13 cellular contexts compared by ENCODE assay signal in genomic region chr16:70751593-70751992, GRCh38. TPM values are rescaled to one million over a fixed set of nuclear protein-coding genes. Genes with fewer than 3 reads are reported as not detected.
DNase-seq lines count a peak whose midpoint lies in the region; ATAC-seq and TF ChIP-seq lines count a peak whose summit lies in the region.
"Had no signal": no experiment of that assay in that cellular context is flagged by ENCODE, and none has a peak within 500 bp of the region (broad histone marks: within the 10 kb centered on the region; RNA-seq: fewer than 3 reads in every experiment).

No MANE protein-coding gene starts in this region.

- H3K27me3 ChIP-seq in left ventricle myocardium inferior (ENCODE audit: low read depth) (no peaks in the 10 kb centered on the region), esophagus muscularis mucosa (no peaks in the 10 kb centered on the region), osteoblast (ENCODE audit: insufficient read depth, low read length) (no peaks in the 10 kb centered on the region), uterus (no peaks in the 10 kb centered on the region)

- no peaks in the 10 kb centered on the region for H3K9me3 ChIP-seq in left ventricle myocardium inferior (replicated peaks)
- H3K9me3 ChIP-seq in esophagus muscularis mucosa = no peaks in the 10 kb centered on the region
- no peaks in the 10 kb centered on the region for H3K9me3 ChIP-seq in osteoblast (ENCODE audit: low read depth, low read length)
- H3K9me3 ChIP-seq in uterus = no peaks in the 10 kb centered on the region
- no peaks in the 10 kb centered on the region for H3K9me3 ChIP-seq in OCI-LY7 (ENCODE audit: low read length)

- no TSS peak for BruUV-seq in OCI-LY7 (replicated peaks; lab: Mats Ljungman, UMichigan)

- H3K9me2 ChIP-seq in OCI-LY7 (ENCODE audit: insufficient read depth, low read length) = no peaks in the 10 kb centered on the region

- intact Hi-C loops in left ventricle myocardium inferior (cut with micrococcal nuclease) = no loop called here
- intact Hi-C loops in left ventricle myocardium superior (cut with micrococcal nuclease) = no loop called here
- intact Hi-C loops in esophagus muscularis mucosa (cut with DNase I) = no loop called here
- intact Hi-C loops in uterus (cut with DNase I; ENCODE audit: low total_unique reads) = no loop called here
- intact Hi-C loops in OCI-LY7 (cut with micrococcal nuclease; ENCODE audit: unreplicated experiment) = no loop called here

- POLR2A ChIA-PET in OCI-LY7 (lab: Charles Lee) = interaction anchor here (0.7 kb wide), 1 partner anchor 12 kb away, joined by 3 read pairs; no protein-coding TSS in a partner anchor

- no peak for ATAC-seq in left ventricle myocardium superior
- ATAC-seq in stimulated activated naive CD8-positive, alpha-beta T cell treated with anti-CD3 and anti-CD28 coated beads, Interleukin-15, Interleukin-2, amounts not matched to agents 100 U/mL and 50 U/mL, for 24 hours = no peak
- ATAC-seq in GM21825 (IDR thresholded peaks at IDR 0.05; ENCODE audit: unreplicated experiment) = no peak
- ATAC-seq: naive thymus-derived CD4-positive, alpha-beta T cell had no signal

- H3K4me2 ChIP-seq in osteoblast (ENCODE audit: insufficient read depth, low read length) = peak overlapping the region; percentile 42
- no peak overlapping the region for H3K4me2 ChIP-seq in OCI-LY7 (ENCODE audit: low read length)

- peaks cover 4% of the 10 kb centered on the region for H3K36me3 ChIP-seq in left ventricle myocardium inferior
- H3K36me3 ChIP-seq in esophagus muscularis mucosa = peaks cover 0 to 30% (median 11%) of the 10 kb centered on the region in 4 donors
- H3K36me3 ChIP-seq in osteoblast (ENCODE audit: insufficient read depth, low read length) = no peaks in the 10 kb centered on the region
- H3K36me3 ChIP-seq in uterus = no peaks in the 10 kb centered on the region
- peaks cover 13% of the 10 kb centered on the region; the same call in 1 of the 2 replicates for H3K36me3 ChIP-seq in OCI-LY7 (ENCODE audit: insufficient read depth, low read length)

- WGBS in esophagus muscularis mucosa = 71% methylated on average over 6 of the region's 7 CpGs

- H3K27ac ChIP-seq in left ventricle myocardium inferior (replicated peaks) (peak overlapping the region; percentile 78), esophagus muscularis mucosa (replicated peaks in 1 of 4) (peak overlapping the region; percentile 76 to 86 (median 81)), osteoblast (ENCODE audit: low read depth, low read length) (peak overlapping the region; percentile 82), uterus (peak overlapping the region; percentile 86 to 92), OCI-LY7 (ENCODE audit: low read depth, low read length, poor library complexity, severe bottlenecking) (no peak overlapping the region)

- TF ChIP-seq CTCF in left ventricle myocardium inferior (IDR thresholded peaks at IDR 0.05; ENCODE audit: borderline replicate concordance) = no peak
- no peak for TF ChIP-seq CTCF in esophagus muscularis mucosa (IDR thresholded peaks at IDR 0.05)
- TF ChIP-seq CTCF in osteoblast (IDR thresholded peaks at IDR 0.05; ENCODE audit: extremely low read depth, low read depth, low read length) = no peak
- TF ChIP-seq CTCF in uterus (IDR thresholded peaks at IDR 0.05) = no peak
- no peak for TF ChIP-seq CTCF in OCI-LY7 (conservative IDR thresholded peaks at IDR 0.05; ENCODE audit: low read length)

- H3K4me1 ChIP-seq in left ventricle myocardium inferior (peaks cover 66% of the 10 kb centered on the region), esophagus muscularis mucosa (peaks cover 53 to 68% (median 65%) of the 10 kb centered on the region in 4 donors), osteoblast (ENCODE audit: insufficient read depth, low read length) (peaks cover 62% of the 10 kb centered on the region), uterus (peaks cover 26 to 28% of the 10 kb centered on the region in 2 donors), OCI-LY7 (ENCODE audit: insufficient read depth, low read length, poor library complexity, severe bottlenecking) (peaks cover 10% of the 10 kb centered on the region)

- no peaks in the 10 kb centered on the region for H4K20me1 ChIP-seq in osteoblast (ENCODE audit: insufficient read depth, low read length)
- no peaks in the 10 kb centered on the region for H4K20me1 ChIP-seq in OCI-LY7 (ENCODE audit: insufficient read depth, low read length)

- H3K79me2 ChIP-seq in osteoblast (ENCODE audit: insufficient read depth, low read length) (peaks cover 11% of the 10 kb centered on the region), OCI-LY7 (ENCODE audit: insufficient read depth, low read depth, low read length) (no peaks in the 10 kb centered on the region)

- DNase-seq in left ventricle myocardium inferior = no peak
- DNase-seq in left ventricle myocardium superior = no peak
- no peak for DNase-seq in esophagus muscularis mucosa (ENCODE audit: extremely low spot score)
- DNase-seq in osteoblast (ENCODE audit: insufficient read length, low spot score, missing footprints) = no peak
- no peak for DNase-seq in uterus
- DNase-seq in stimulated activated naive CD8-positive, alpha-beta T cell treated with anti-CD3 and anti-CD28 coated beads, Interleukin-15, Interleukin-2, amounts not matched to agents 100 U/mL and 50 U/mL, for 24 hours = no peak
- DNase-seq in OCI-LY7 (ENCODE audit: low spot score) = no peak
- DNase-seq: activated gamma-delta T cell treated with Interleukin-2 at 50 U/mL for 16 hours; Karpas-422; naive thymus-derived CD4-positive, alpha-beta T cell; NCI-H187 treated with DMSO at 0.1 percent for 48 hours; NCI-H748 treated with DMSO at 0.1 percent for 48 hours had no signal

- CTCF ChIA-PET in OCI-LY7 (lab: Charles Lee; ENCODE audit: unreplicated experiment) = no interaction called here

- H2AFZ ChIP-seq in osteoblast (ENCODE audit: low read length) (no peak overlapping the region), OCI-LY7 (ENCODE audit: low read length) (no peak overlapping the region)

- no peak for TF ChIP-seq EP300 in esophagus muscularis mucosa (IDR thresholded peaks at IDR 0.05)

- no peak overlapping the region for H3K4me3 ChIP-seq in left ventricle myocardium inferior
- H3K4me3 ChIP-seq in esophagus muscularis mucosa = no peak overlapping the region
- H3K4me3 ChIP-seq in osteoblast (ENCODE audit: insufficient read depth, low read length) = no peak overlapping the region
- H3K4me3 ChIP-seq in uterus = no peak overlapping the region
- no peak overlapping the region for H3K4me3 ChIP-seq in OCI-LY7 (ENCODE audit: low read depth, low read length, poor library complexity, severe bottlenecking)

- TF ChIP-seq POLR2A in esophagus muscularis mucosa (IDR thresholded peaks at IDR 0.05; ENCODE audit: low read depth) (no peak), uterus (IDR thresholded peaks at IDR 0.05) (no peak)

RNA-seq across cellular contexts. Expression of gene VAC14, which starts 49.4 kb away (rescaled TPM):
- total RNA-seq in left ventricle myocardium inferior (21.0 TPM), left ventricle myocardium superior (20.4 TPM), esophagus muscularis mucosa (10 to 100 TPM; 31.1 to 47.0 (median 37.0) TPM), osteoblast (72.7 and 83.7 TPM in 2 replicates), uterus (10 to 100 TPM in 3 of 4 donors, 1 to 10 TPM in 1; 4.7 to 30.6 (median 17.4) TPM), OCI-LY7 (2022) (39.5 and 43.1 TPM in 2 replicates)
- total RNA-seq in OCI-LY7 (2014; rRNA removed; shearing (Covaris generic)) = 33.9 and 37.6 TPM in 2 replicates
